Comparison of ENCODE assay signal across 17 cellular contexts in the genomic region with DNA sequence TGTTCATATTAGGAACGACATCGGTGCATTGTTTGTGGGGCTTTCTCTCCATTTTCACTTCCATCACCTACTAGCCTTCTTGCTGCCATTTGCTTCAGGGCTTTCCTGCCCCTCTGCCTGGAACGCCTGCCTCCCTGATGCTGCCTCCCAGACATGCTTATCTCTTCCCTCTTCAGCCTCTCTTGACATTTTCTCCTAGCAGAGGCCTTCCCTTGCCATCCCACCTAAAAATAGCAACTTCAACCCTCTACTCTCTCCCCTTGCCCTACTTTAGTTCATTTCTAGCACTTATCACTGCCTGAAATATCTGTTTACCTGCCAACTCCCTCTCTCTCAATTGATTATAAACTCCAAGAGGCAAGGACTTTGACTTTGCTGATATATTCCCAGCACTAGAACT.
DNase-seq lines count a peak whose midpoint lies in the region; ATAC-seq and TF ChIP-seq lines count a peak whose summit lies in the region.
"Had no signal": no experiment of that assay in that cellular context is flagged by ENCODE, and none has a peak within 500 bp of the region (broad histone marks: within the 10 kb centered on the region; RNA-seq: fewer than 3 reads in every experiment).

No MANE protein-coding gene starts in this region.

- no peak for DNase-seq in stimulated activated naive CD8-positive, alpha-beta T cell treated with anti-CD3 and anti-CD28 coated beads, Interleukin-15, amount 100 ng/mL, for 72 hours
- DNase-seq in stimulated activated naive CD8-positive, alpha-beta T cell treated with anti-CD3 and anti-CD28 coated beads, Interleukin-15, Interleukin-2, amounts not matched to agents 100 U/mL and 50 U/mL, for 24 hours: no peak
- no peak for DNase-seq in heart right ventricle
- DNase-seq in nephron progenitor cell: no peak
- no peak for DNase-seq in activated CD4-positive, alpha-beta memory T cell treated with anti-CD3 and anti-CD28 coated beads for 36 hours
- no peak for DNase-seq in MV-4-11 (lab: John Stamatoyannopoulos, UW)
- DNase-seq in transverse colon: no peak
- DNase-seq: ACHN; Caco-2; CD4-positive, alpha-beta T cell; DMS79; GDM1; H7 had no signal

- H3K27me3 ChIP-seq in heart right ventricle: peaks cover 0 to 6% (median 0%) of the 10 kb centered on the region in 7 donors
- no peaks in the 10 kb centered on the region for H3K27me3 ChIP-seq in transverse colon

- no peak for TF ChIP-seq EP300 in transverse colon (IDR thresholded peaks at IDR 0.05; ENCODE audit: low read depth)

- in situ Hi-C loops in transverse colon (cut with MboI; ENCODE audit: low pct_ligation_motif_present in 1 of 4, low pct_unique_long_range_greater_than_20kb in 1 of 4, low sequenced_read_pairs in 3 of 4): no loop called here

- H3K36me3 Mint-ChIP-seq in nephron progenitor cell (ENCODE audit: low read depth): no peaks in the 10 kb centered on the region
- H3K36me3 Mint-ChIP-seq in activated CD4-positive, alpha-beta memory T cell treated with anti-CD3 and anti-CD28 coated beads for 36 hours: no peaks in the 10 kb centered on the region
- H3K36me3 Mint-ChIP-seq: IgD-negative memory B cell had no signal

- H3K27ac Mint-ChIP-seq in stimulated activated naive CD8-positive, alpha-beta T cell treated with anti-CD3 and anti-CD28 coated beads, Interleukin-15, amount 100 ng/mL, for 72 hours: peak overlapping the region; percentile 21 to 23
- peak overlapping the region; percentile 55 for H3K27ac Mint-ChIP-seq in nephron progenitor cell
- H3K27ac Mint-ChIP-seq in activated CD4-positive, alpha-beta memory T cell treated with anti-CD3 and anti-CD28 coated beads for 36 hours: no peak overlapping the region
- H3K27ac Mint-ChIP-seq: CD4-positive, alpha-beta T cell; GM23338; IgD-negative memory B cell had no signal

- H3K4me3 Mint-ChIP-seq in stimulated activated naive CD8-positive, alpha-beta T cell treated with anti-CD3 and anti-CD28 coated beads, Interleukin-15, amount 100 ng/mL, for 72 hours: no peak overlapping the region
- no peak overlapping the region for H3K4me3 Mint-ChIP-seq in nephron progenitor cell
- no peak overlapping the region for H3K4me3 Mint-ChIP-seq in activated CD4-positive, alpha-beta memory T cell treated with anti-CD3 and anti-CD28 coated beads for 36 hours
- H3K4me3 Mint-ChIP-seq: CD4-positive, alpha-beta T cell; GM23338; IgD-negative memory B cell had no signal

- ATAC-seq in stimulated activated naive CD8-positive, alpha-beta T cell treated with anti-CD3 and anti-CD28 coated beads, Interleukin-15, amount 100 ng/mL, for 72 hours: no peak
- ATAC-seq in stimulated activated naive CD8-positive, alpha-beta T cell treated with anti-CD3 and anti-CD28 coated beads, Interleukin-15, Interleukin-2, amounts not matched to agents 100 U/mL and 50 U/mL, for 24 hours: no peak
- ATAC-seq in heart right ventricle: peak in 5 of 8 donors; percentile 34 to 77 (median 62)
- ATAC-seq: GM23338, HepG2 had no signal

- POLR2A ChIA-PET in activated CD4-positive, alpha-beta memory T cell treated with anti-CD3 and anti-CD28 coated beads for 36 hours (lab: Charles Lee): no interaction called here

- H3K36me3 ChIP-seq in heart right ventricle (no peaks in the 10 kb centered on the region), transverse colon (no peaks in the 10 kb centered on the region)

- 45 to 51% methylated on average over 3 of the region's 3 CpGs for WGBS in heart right ventricle, 2 donors
- 88 to 100% methylated on average over 1 to 3 of the region's 3 CpGs for WGBS in transverse colon (ENCODE audit: low coverage in 1 of 2), 2 donors

- H3K9me3 Mint-ChIP-seq in stimulated activated naive CD8-positive, alpha-beta T cell treated with anti-CD3 and anti-CD28 coated beads, Interleukin-15, amount 100 ng/mL, for 72 hours: no peaks in the 10 kb centered on the region
- H3K9me3 Mint-ChIP-seq in nephron progenitor cell: no peaks in the 10 kb centered on the region
- no peaks in the 10 kb centered on the region for H3K9me3 Mint-ChIP-seq in activated CD4-positive, alpha-beta memory T cell treated with anti-CD3 and anti-CD28 coated beads for 36 hours
- H3K9me3 Mint-ChIP-seq: CD4-positive, alpha-beta T cell; GM23338; IgD-negative memory B cell had no signal

- intact Hi-C loops in heart right ventricle (cut with DNase I) (loop anchor here in 3 of 10 donors (5.0 to 10.0 kb wide), 4 partner anchors 210 to 353 kb away; a partner anchor contains a TSS), transverse colon (cut with DNase I; ENCODE audit: low total_unique reads) (no loop called here)
- intact Hi-C loops in activated CD4-positive, alpha-beta memory T cell treated with anti-CD3 and anti-CD28 coated beads for 36 hours (cut with micrococcal nuclease): no loop called here

- H3K9me3 ChIP-seq in heart right ventricle (no peaks in the 10 kb centered on the region), transverse colon (no peaks in the 10 kb centered on the region)
- H3K9me3 ChIP-seq: Caco-2 had no signal

- H3K4me1 ChIP-seq in heart right ventricle (peaks cover 0 to 15% (median 7%) of the 10 kb centered on the region in 9 donors), transverse colon (no peaks in the 10 kb centered on the region)
- H3K4me1 ChIP-seq: Caco-2 had no signal

- no peaks in the 10 kb centered on the region for H3K4me1 Mint-ChIP-seq in stimulated activated naive CD8-positive, alpha-beta T cell treated with anti-CD3 and anti-CD28 coated beads, Interleukin-15, amount 100 ng/mL, for 72 hours
- H3K4me1 Mint-ChIP-seq in nephron progenitor cell: peaks cover 32% of the 10 kb centered on the region
- no peaks in the 10 kb centered on the region for H3K4me1 Mint-ChIP-seq in activated CD4-positive, alpha-beta memory T cell treated with anti-CD3 and anti-CD28 coated beads for 36 hours (ENCODE audit: low read depth)

- TF ChIP-seq POLR2A in transverse colon (IDR thresholded peaks at IDR 0.05): no peak

- H3K4me3 ChIP-seq in heart right ventricle: no peak overlapping the region
- no peak overlapping the region for H3K4me3 ChIP-seq in transverse colon
- H3K4me3 ChIP-seq: GM23338 had no signal

- no peak overlapping the region for H3K27ac ChIP-seq in heart right ventricle
- no peak overlapping the region for H3K27ac ChIP-seq in transverse colon
- H3K27ac ChIP-seq: C4-2B had no signal

- CTCF ChIA-PET in activated CD4-positive, alpha-beta memory T cell treated with anti-CD3 and anti-CD28 coated beads for 36 hours (lab: Charles Lee): interaction anchor here (1.1 kb wide), 1 partner anchor 10 kb away, joined by 3 read pairs; no protein-coding TSS in a partner anchor

- peaks cover 8% of the 10 kb centered on the region for H3K27me3 Mint-ChIP-seq in stimulated activated naive CD8-positive, alpha-beta T cell treated with anti-CD3 and anti-CD28 coated beads, Interleukin-15, amount 100 ng/mL, for 72 hours
- H3K27me3 Mint-ChIP-seq in nephron progenitor cell (ENCODE audit: low read depth, poor library complexity): peaks cover 13% of the 10 kb centered on the region
- no peaks in the 10 kb centered on the region for H3K27me3 Mint-ChIP-seq in activated CD4-positive, alpha-beta memory T cell treated with anti-CD3 and anti-CD28 coated beads for 36 hours
- H3K27me3 Mint-ChIP-seq: CD4-positive, alpha-beta T cell; IgD-negative memory B cell had no signal

- TF ChIP-seq CTCF in heart right ventricle (IDR thresholded peaks at IDR 0.05) (no peak), nephron progenitor cell (IDR thresholded peaks at IDR 0.05) (no peak), transverse colon (IDR thresholded peaks at IDR 0.05) (no peak)

Comparison
In these comparisons a context has a peak if more than half of its experiments do, and no peak if none do; other contexts are left out.
1. ATAC-seq: peak in heart right ventricle (5 of 8); none in stimulated activated naive CD8-positive, alpha-beta T cell treated with anti-CD3 and anti-CD28 coated beads, Interleukin-15, amount 100 ng/mL, for 72 hours (single experiment) and stimulated activated naive CD8-positive, alpha-beta T cell treated with anti-CD3 and anti-CD28 coated beads, Interleukin-15, Interleukin-2, amounts not matched to agents 100 U/mL and 50 U/mL, for 24 hours (single experiment).